ENCODE assay signal across 8 cellular contexts in the genomic region with DNA sequence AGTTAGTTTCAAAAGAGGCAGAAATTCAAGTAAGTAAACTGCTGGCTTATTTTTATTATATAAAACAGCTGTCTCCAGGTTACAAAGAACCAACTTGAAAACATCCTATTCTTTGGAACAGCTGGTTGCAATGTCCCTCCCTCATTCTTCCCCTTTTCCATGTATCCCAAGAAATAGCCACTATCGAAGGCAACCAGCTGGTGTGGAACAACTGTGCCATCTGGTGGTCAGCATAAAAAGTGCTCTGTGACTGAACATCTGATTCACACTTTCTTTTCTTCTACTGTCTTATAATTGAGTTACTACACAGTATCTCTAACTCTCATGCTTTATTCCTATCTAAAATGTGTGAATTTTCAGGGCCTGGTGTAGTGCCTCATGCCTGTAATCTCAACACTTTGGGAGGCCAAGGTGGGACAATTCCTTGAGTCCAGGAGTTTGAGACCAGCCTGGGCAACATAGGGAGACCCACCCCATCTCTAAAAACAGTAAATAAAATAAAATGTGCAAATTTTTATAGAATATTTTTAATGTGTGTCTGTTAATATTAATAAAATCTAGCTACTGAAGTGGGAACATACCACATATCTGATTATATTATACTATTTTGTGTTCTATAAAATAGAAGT. TPM values are rescaled to one million over a fixed set of nuclear protein-coding genes. Genes with fewer than 3 reads are reported as not detected.
DNase-seq lines count a peak whose midpoint lies in the region; ATAC-seq, FAIRE-seq and TF ChIP-seq lines count a peak whose summit lies in the region.
"Had no signal": no experiment of that assay in that cellular context is flagged by ENCODE, and none has a peak within 500 bp of the region (broad histone marks: within the 10 kb centered on the region; RNA-seq: fewer than 3 reads in every experiment).

No MANE protein-coding gene starts in this region.

- no peaks in the 10 kb centered on the region for H3K9me3 Mint-ChIP-seq in activated T-helper 17 cell treated with anti-CD3 and anti-CD28 coated beads, Interleukin-2, amount 50 U/mL, for 72 hours
- H3K9me3 Mint-ChIP-seq: central memory CD8-positive, alpha-beta T cell had no signal

- peaks cover 29% of the 10 kb centered on the region for H3K79me2 ChIP-seq in GM12878 (ENCODE audit: control insufficient read depth, insufficient read depth, low read length)
- H3K79me2 ChIP-seq in smooth muscle cell (ENCODE audit: low read depth), result peaks cover 43% of the 10 kb centered on the region

- H3K27me3 ChIP-seq in GM12878 (replicated peaks in 1 of 2; ENCODE audit: control insufficient read depth in 2 of 2, insufficient read depth in 2 of 2, low read length in 1 of 2), result no peaks in the 10 kb centered on the region
- H3K27me3 ChIP-seq in smooth muscle cell (ENCODE audit: low read depth), result no peaks in the 10 kb centered on the region

- no TSS peak for BruUV-seq in GM12878 (replicated peaks; lab: Mats Ljungman, UMichigan)

- H4K20me1 ChIP-seq in GM12878 (ENCODE audit: control insufficient read depth, insufficient read depth) (no peaks in the 10 kb centered on the region), smooth muscle cell (ENCODE audit: low read depth) (peaks cover 68% of the 10 kb centered on the region)

- peaks cover 17% of the 10 kb centered on the region for H3K4me1 Mint-ChIP-seq in activated T-helper 17 cell treated with anti-CD3 and anti-CD28 coated beads, Interleukin-2, amount 50 U/mL, for 72 hours

- RAD21 ChIA-PET in GM12878 (lab: Charles Lee; ENCODE audit: unreplicated experiment), result interaction anchor here (0.6 to 3.7 kb wide), 32 partner anchors 8 to 825 kb away, joined by 3 to 20 read pairs (median 3); a partner anchor contains a TSS

- DNase-seq in GM04503 (ENCODE audit: low read depth), result peak; percentile 28
- peak; percentile 18 for DNase-seq in LNCaP clone FGC (ENCODE audit: low read depth)
- DNase-seq in RWPE1 (ENCODE audit: low spot score), result peak; percentile 63
- no peak for DNase-seq in GM12878 (ENCODE audit: low read depth, low spot score)
- peak; percentile 41 to 61 for DNase-seq in hippocampal formation (lab: John Stamatoyannopoulos, UW)
- DNase-seq in smooth muscle cell (lab: John Stamatoyannopoulos, UW; ENCODE audit: unreplicated experiment), result no peak

- in situ Hi-C loops in GM12878 (cut with MboI), result loop anchor here (5.0 kb wide), 1 partner anchor 823 kb away; no protein-coding TSS in a partner anchor

- H3K4me3 ChIP-seq in LNCaP clone FGC (ENCODE audit: low read depth, low read length), result no peak overlapping the region
- H3K4me3 ChIP-seq in GM12878, result no peak overlapping the region
- H3K4me3 ChIP-seq in smooth muscle cell, result no peak overlapping the region

- H3K36me3 ChIP-seq in GM12878 (ENCODE audit: control insufficient read depth in 2 of 2, insufficient read depth in 2 of 2, low read length in 1 of 2), result peaks cover 0 to 8% of the 10 kb centered on the region in 2 experiments; a peak in 2 of 4 replicates
- H3K36me3 ChIP-seq in smooth muscle cell (ENCODE audit: low read depth), result no peaks in the 10 kb centered on the region

- peak; percentile 93 for TF ChIP-seq RAD21 in GM12878 (IDR thresholded peaks at IDR 0.05; ENCODE audit: insufficient read depth, low read depth, low read length)

- FAIRE-seq in GM12878 (lab: Jason Lieb, UNC), result peak; percentile 96

- H2AFZ ChIP-seq in GM12878 (ENCODE audit: control insufficient read depth, low read depth, low read length), result no peak overlapping the region
- H2AFZ ChIP-seq in smooth muscle cell (ENCODE audit: low read depth), result no peak overlapping the region

- peaks cover 10% of the 10 kb centered on the region; the same call in 1 of the 2 replicates for H3K4me1 ChIP-seq in GM12878 (ENCODE audit: control insufficient read depth, insufficient read depth, low read length)
- H3K4me1 ChIP-seq in smooth muscle cell (ENCODE audit: low read depth), result peaks cover 3% of the 10 kb centered on the region

- peak; percentile 66 for ATAC-seq in GM12878
- ATAC-seq in activated T-helper 17 cell treated with anti-CD3 and anti-CD28 coated beads, Interleukin-2, amount 50 U/mL, for 72 hours (replicated peaks), result no peak

- H3K27ac ChIP-seq in RWPE1, result no peak overlapping the region
- no peak overlapping the region for H3K27ac ChIP-seq in GM12878 (ENCODE audit: control insufficient read depth, insufficient read depth)
- H3K27ac ChIP-seq in smooth muscle cell (ENCODE audit: low read depth), result no peak overlapping the region

- H3K27me3 Mint-ChIP-seq in activated T-helper 17 cell treated with anti-CD3 and anti-CD28 coated beads, Interleukin-2, amount 50 U/mL, for 72 hours, result no peaks in the 10 kb centered on the region
- H3K27me3 Mint-ChIP-seq: central memory CD8-positive, alpha-beta T cell had no signal

- peaks cover 19% of the 10 kb centered on the region for H3K36me3 Mint-ChIP-seq in activated T-helper 17 cell treated with anti-CD3 and anti-CD28 coated beads, Interleukin-2, amount 50 U/mL, for 72 hours (ENCODE audit: low read depth)

- H3K27ac Mint-ChIP-seq in activated T-helper 17 cell treated with anti-CD3 and anti-CD28 coated beads, Interleukin-2, amount 50 U/mL, for 72 hours, result no peak overlapping the region

- CTCF ChIA-PET in RWPE1 (lab: Yijun Ruan, JAX), result interaction anchor here (0.6 to 1.5 kb wide), 11 partner anchors 11 to 799 kb away, joined by 3 to 7 read pairs (median 4); no protein-coding TSS in a partner anchor
- CTCF ChIA-PET in GM12878 (lab: Yijun Ruan, JAX), result interaction anchor here (0.6 to 5.8 kb wide), 75 partner anchors 8 to 825 kb away, joined by 3 to 90 read pairs (median 5); a partner anchor contains a TSS

- TF ChIP-seq CTCF in LNCaP clone FGC (IDR thresholded peaks at IDR 0.05; ENCODE audit: control insufficient read depth, extremely low read depth, insufficient read depth), result peak; percentile 96
- peak; percentile 92 for TF ChIP-seq CTCF in RWPE1 (conservative IDR thresholded peaks at IDR 0.05; ENCODE audit: low read depth)
- TF ChIP-seq CTCF in GM12878 (IDR thresholded peaks at IDR 0.05 in 2 of 3, conservative IDR thresholded peaks at IDR 0.05 in 1 of 3; ENCODE audit: control insufficient read depth in 2 of 3, extremely low read depth in 1 of 3, insufficient read depth in 1 of 3, low read depth in 3 of 3, low read length in 3 of 3), result peak; percentile 82 to 91 (median 91)
- TF ChIP-seq CTCF in smooth muscle cell (IDR thresholded peaks at IDR 0.05; ENCODE audit: borderline replicate concordance, insufficient read depth, poor library complexity, severe bottlenecking), result peak; percentile 93

- H3F3A ChIP-seq in smooth muscle cell (ENCODE audit: low read depth), result no peaks in the 10 kb centered on the region

- no peaks in the 10 kb centered on the region for H3K9me3 ChIP-seq in GM12878 (replicated peaks; ENCODE audit: control insufficient read depth, insufficient read depth, low read length)
- H3K9me3 ChIP-seq in smooth muscle cell (replicated peaks; ENCODE audit: low read depth), result no peaks in the 10 kb centered on the region

- no peak overlapping the region for H3K9ac ChIP-seq in GM12878 (ENCODE audit: control insufficient read depth, insufficient read depth, low read length)
- no peak overlapping the region for H3K9ac ChIP-seq in smooth muscle cell (ENCODE audit: low read depth)

- H3K4me3 Mint-ChIP-seq in activated T-helper 17 cell treated with anti-CD3 and anti-CD28 coated beads, Interleukin-2, amount 50 U/mL, for 72 hours, result no peak overlapping the region
- H3K4me3 Mint-ChIP-seq: central memory CD8-positive, alpha-beta T cell had no signal

- WGBS in GM12878 (ENCODE audit: insufficient coverage, insufficient replicate concordance, low lambda C conversion rate, missing lambda C conversion rate), result 0% methylated on average over 1 of the region's 1 CpG
- 19% methylated on average over 1 of the region's 1 CpG for WGBS in smooth muscle cell (ENCODE audit: low lambda C conversion rate)

- no peak for TF ChIP-seq POLR2A in GM12878 (IDR thresholded peaks at IDR 0.05; ENCODE audit: low read depth, low read length)

- intact Hi-C loops in GM12878 (cut with micrococcal nuclease; ENCODE audit: unreplicated experiment), result loop anchor here (5.0 to 10.0 kb wide), 3 partner anchors 111 to 658 kb away; no protein-coding TSS in a partner anchor

- H3K4me2 ChIP-seq in GM12878 (ENCODE audit: control insufficient read depth, insufficient read depth) (no peak overlapping the region), smooth muscle cell (no peak overlapping the region)

- POLR2A ChIA-PET in RWPE1 (lab: Yijun Ruan, JAX; ENCODE audit: low non-redundant PET), result no interaction called here
- POLR2A ChIA-PET in GM12878 (lab: Charles Lee), result interaction anchor here (0.6 to 1.7 kb wide), 3 partner anchors 66 to 567 kb away, joined by 3 to 15 read pairs (median 3); a partner anchor contains a TSS

- no peak for TF ChIP-seq EP300 in GM12878 (IDR thresholded peaks at IDR 0.05; ENCODE audit: borderline replicate concordance in 1 of 2, control insufficient read depth in 1 of 2, low read depth in 2 of 2, low read length in 2 of 2)

- SMC1A ChIA-PET in GM12878 (lab: Charles Lee; ENCODE audit: uncharacterized antibody, unreplicated experiment), result interaction anchor here (0.6 to 6.7 kb wide), 41 partner anchors 8 to 825 kb away, joined by 3 to 61 read pairs (median 3); a partner anchor contains a TSS

RNA-seq across cellular contexts. Expression of a gene that starts 9.6 kb away (rescaled TPM):
- total RNA-seq in GM12878 (2013; cell fraction: nucleolus; rRNA removed), result 6.0 and 7.3 TPM in 2 replicates
- 11.3 and 13.6 TPM in 2 replicates for total RNA-seq in GM12878 (2014; rRNA removed)
- 13.6 and 13.8 TPM in 2 replicates for total RNA-seq in GM12878 (2014; rRNA removed; fragmentation: Illumina TruSeq; extraction: Trizol)
- total RNA-seq in GM12878 (2021), result 15.2 and 15.8 TPM in 2 replicates
- 4.6 TPM for polyA plus RNA-seq in GM12878 (2011; ENCODE audit: low read depth)
- 10.6 and 13.2 TPM in 2 replicates for polyA plus RNA-seq in GM12878 (2011; rRNA removed)
- 5.3 TPM in 2 replicates for polyA plus RNA-seq in GM12878 (2011; cell fraction: cytosol; rRNA removed)
- 3.5 and 5.1 TPM in 2 replicates for polyA plus RNA-seq in GM12878 (2011; cell fraction: nucleus; rRNA removed)
- 5.9 and 6.2 TPM in 2 replicates for polyA plus RNA-seq in GM12878 (2012)
- polyA plus RNA-seq in GM12878 (2014; fragmentation: Illumina TruSeq; extraction: Trizol), result 19.0 and 22.5 TPM in 2 replicates
- polyA plus RNA-seq in GM12878 (2014; fragmentation: Nextera tagmentation; extraction: Ambion mirVana), result 10 to 100 TPM in 1 of 2 experiments, 1 to 10 TPM in 1; 9.6 to 11.7 TPM
- polyA plus RNA-seq in GM12878 (2014; rRNA removed), result 8.2 and 8.4 TPM in 2 replicates
- polyA plus RNA-seq in GM12878 (2016; fragmentation: Nextera tagmentation; extraction: Ambion mirVana), result 10 to 100 TPM; 13.6 to 13.9 TPM
- polyA minus RNA-seq in GM12878 (2011; rRNA and poly(A)+ RNA removed), result 16.1 and 26.3 TPM in 2 replicates
- polyA minus RNA-seq in GM12878 (2011; cell fraction: cytosol; rRNA and poly(A)+ RNA removed), result 5.3 and 6.2 TPM in 2 replicates
- 3.5 and 5.2 TPM in 2 replicates for polyA minus RNA-seq in GM12878 (2011; cell fraction: nucleus; rRNA and poly(A)+ RNA removed)
- 13.4 and 14.9 TPM in 2 replicates for total RNA-seq in smooth muscle cell
- 7.4 and 7.7 TPM in 2 replicates for polyA plus RNA-seq in smooth muscle cell
- 10 to 100 TPM in 1 of 2 donors, 1 to 10 TPM in 1; 6.8 to 13.2 TPM for total RNA-seq in activated T-helper 17 cell treated with anti-CD3 and anti-CD28 coated beads, Interleukin-2, amount 50 U/mL, for 72 hours

Comparison
In these comparisons a context has a peak if more than half of its experiments do, and no peak if none do; other contexts are left out.
1. DNase-seq: peak in GM04503 (single experiment), LNCaP clone FGC (single experiment), RWPE1 (single experiment) and hippocampal formation (2 of 2); none in GM12878 (single experiment) and smooth muscle cell (single experiment).
2. Peak in every context shown above with its lines, with median percentiles within 50 percentile points of each other: CTCF ChIP-seq.